Comparison of ENCODE assay signal across 30 cellular contexts in genomic region chr18:42544901-42545300, GRCh38.
"Had no signal": no experiment of that assay in that cellular context is flagged by ENCODE, and none has a peak within 500 bp of the region (broad histone marks: within the 10 kb centered on the region; RNA-seq: fewer than 3 reads in every experiment).

No MANE protein-coding gene starts in this region.

- H3K4me1 ChIP-seq: neural progenitor cell, parathyroid adenoma, psoas muscle, right lobe of liver, sigmoid colon, thyroid gland, tibial nerve, upper lobe of left lung, uterus had no signal

- FAIRE-seq: small intestine had no signal

- H3K27ac Mint-ChIP-seq: naive thymus-derived CD4-positive, alpha-beta T cell; natural killer cell; nephron; neural progenitor cell; progenitor cell of endocrine pancreas; stimulated activated memory B cell treated with anti-CD40 and anti-IgM and Interleukin-4, amounts not matched to agents 10 μg/mL and 1 μg/mL and 100 μg/mL, for 72 hours; stimulated activated naive CD8-positive, alpha-beta T cell treated with anti-CD3 and anti-CD28 coated beads, Interleukin-15, amount 100 ng/mL, for 72 hours had no signal

- H3K9me3 Mint-ChIP-seq: stimulated activated memory B cell treated with anti-CD40 and anti-IgM and Interleukin-4, amounts not matched to agents 10 μg/mL and 1 μg/mL and 100 μg/mL, for 72 hours had no signal

- H3K4me1 Mint-ChIP-seq: naive thymus-derived CD4-positive, alpha-beta T cell; natural killer cell; nephron; neural progenitor cell; stimulated activated memory B cell treated with anti-CD40 and anti-IgM and Interleukin-4, amounts not matched to agents 10 μg/mL and 1 μg/mL and 100 μg/mL, for 72 hours; stimulated activated naive CD8-positive, alpha-beta T cell treated with anti-CD3 and anti-CD28 coated beads, Interleukin-15, amount 100 ng/mL, for 72 hours had no signal

- DNase-seq: naive thymus-derived CD4-positive, alpha-beta T cell; natural killer cell; occipital lobe; ovary; posterior cingulate gyrus; psoas muscle; right cardiac atrium; right lobe of liver; sigmoid colon; small intestine; stimulated activated CD4-positive, alpha-beta T cell treated with anti-CD3 and anti-CD28 coated beads, Interleukin-15, amount 100 ng/mL, for 24 hours; stimulated activated CD4-positive, alpha-beta T cell treated with anti-CD3 and anti-CD28 coated beads, Interleukin-2, amount 100 ng/mL, for 24 hours; stimulated activated CD4-positive, alpha-beta T cell treated with anti-CD3 and anti-CD28 coated beads, Interleukin-2, amount 100 ng/mL, for 48 hours; stimulated activated CD4-positive, alpha-beta T cell treated with anti-CD3 and anti-CD28 coated beads, Interleukin-4, amount 100 ng/mL, for 4 hours; stimulated activated CD8-positive, alpha-beta memory T cell treated with anti-CD3 and anti-CD28 coated beads, Interleukin-4, amount 100 ng/mL, for 48 hours; stimulated activated naive CD4-positive, alpha-beta T cell; stimulated activated naive CD8-positive, alpha-beta T cell treated with anti-CD3 and anti-CD28 coated beads, Interleukin-15, amount 100 ng/mL, for 72 hours; stimulated activated naive CD8-positive, alpha-beta T cell treated with anti-CD3 and anti-CD28 coated beads, Interleukin-15, Interleukin-2, amounts not matched to agents 100 U/mL and 50 U/mL, for 24 hours; substantia nigra; thyroid gland; trophoblast cell; upper lobe of left lung; uterus had no signal

- H3K27me3 ChIP-seq: neural progenitor cell, ovary, right lobe of liver, sigmoid colon, thyroid gland, tibial nerve, upper lobe of left lung, uterus had no signal

- H3K4me3 Mint-ChIP-seq: naive thymus-derived CD4-positive, alpha-beta T cell; natural killer cell; nephron; neural progenitor cell; stimulated activated memory B cell treated with anti-CD40 and anti-IgM and Interleukin-4, amounts not matched to agents 10 μg/mL and 1 μg/mL and 100 μg/mL, for 72 hours; stimulated activated naive CD8-positive, alpha-beta T cell treated with anti-CD3 and anti-CD28 coated beads, Interleukin-15, amount 100 ng/mL, for 72 hours had no signal

- H2AFZ ChIP-seq: neural progenitor cell, parathyroid adenoma had no signal

- H3K9ac ChIP-seq: neural progenitor cell, parathyroid adenoma had no signal

- ATAC-seq: naive thymus-derived CD4-positive, alpha-beta T cell; natural killer cell; psoas muscle; right cardiac atrium; right lobe of liver; stimulated activated memory B cell treated with anti-CD40 and anti-IgM and Interleukin-4, amounts not matched to agents 10 μg/mL and 1 μg/mL and 100 μg/mL, for 72 hours; stimulated activated naive CD8-positive, alpha-beta T cell treated with anti-CD3 and anti-CD28 coated beads, Interleukin-15, amount 100 ng/mL, for 72 hours; stimulated activated naive CD8-positive, alpha-beta T cell treated with anti-CD3 and anti-CD28 coated beads, Interleukin-15, Interleukin-2, amounts not matched to agents 100 U/mL and 50 U/mL, for 24 hours had no signal

- H3K36me3 Mint-ChIP-seq: naive thymus-derived CD4-positive, alpha-beta T cell; natural killer cell; neural progenitor cell; stimulated activated memory B cell treated with anti-CD40 and anti-IgM and Interleukin-4, amounts not matched to agents 10 μg/mL and 1 μg/mL and 100 μg/mL, for 72 hours had no signal

- H3K9me3 ChIP-seq: ovary, psoas muscle, right lobe of liver, sigmoid colon, thoracic aorta, thyroid gland, tibial nerve, upper lobe of left lung, uterus had no signal

- H3K4me2 ChIP-seq: neural progenitor cell had no signal

- H3K27me3 Mint-ChIP-seq: naive thymus-derived CD4-positive, alpha-beta T cell; progenitor cell of endocrine pancreas; stimulated activated memory B cell treated with anti-CD40 and anti-IgM and Interleukin-4, amounts not matched to agents 10 μg/mL and 1 μg/mL and 100 μg/mL, for 72 hours; stimulated activated naive CD8-positive, alpha-beta T cell treated with anti-CD3 and anti-CD28 coated beads, Interleukin-15, amount 100 ng/mL, for 72 hours had no signal

- H3K36me3 ChIP-seq: neural progenitor cell, ovary, right lobe of liver, sigmoid colon, thoracic aorta, thyroid gland, tibial nerve, upper lobe of left lung, uterus had no signal

- H3K4me3 ChIP-seq: neural progenitor cell, ovary, psoas muscle, right lobe of liver, sigmoid colon, thoracic aorta, thyroid gland, tibial nerve, upper lobe of left lung, uterus had no signal

- H3K27ac ChIP-seq: neural progenitor cell, ovary, parathyroid adenoma, psoas muscle, right lobe of liver, sigmoid colon, thoracic aorta, thyroid gland, tibial nerve, upper lobe of left lung, uterus had no signal

- H3K79me2 ChIP-seq: parathyroid adenoma had no signal
